Comparison of ENCODE assay signal across 1 cellular context in genomic region chr17:19317359-19318095, GRCh38.
TF ChIP-seq lines count a peak whose summit lies in the region.

No MANE protein-coding gene starts in this region.

TF ChIP-seq in HepG2, 621 proteins besides CTCF, POLR2A, EP300 and RAD21 (continued from another document and continues in another):
- TF ChIP-seq CREB3 (CRISPR knock-in tag; IDR thresholded peaks at IDR 0.05) (no peak), GABPB1 (CRISPR knock-in tag; IDR thresholded peaks at IDR 0.05) (peak; percentile 71; the same call in 1 of the 2 replicates), SP4 (CRISPR knock-in tag; IDR thresholded peaks at IDR 0.05) (peak; percentile 80), MNT (IDR thresholded peaks at IDR 0.05) (no peak), EEA1 (CRISPR knock-in tag; IDR thresholded peaks at IDR 0.05; ENCODE audit: borderline replicate concordance) (no peak), ZNF34 (CRISPR knock-in tag; IDR thresholded peaks at IDR 0.05; ENCODE audit: borderline replicate concordance) (no peak), SMAD9 (CRISPR knock-in tag; IDR thresholded peaks at IDR 0.05) (no peak), ZNF574 (CRISPR knock-in tag; IDR thresholded peaks at IDR 0.05) (peak; percentile 80), LCORL (IDR thresholded peaks at IDR 0.05) (no peak), LCORL (CRISPR knock-in tag; IDR thresholded peaks at IDR 0.05) (peak; percentile 78), ZNF710 (CRISPR knock-in tag; IDR thresholded peaks at IDR 0.05; ENCODE audit: borderline replicate concordance) (peak; percentile 31; the same call in 1 of the 2 replicates), KMT2A (CRISPR knock-in tag; IDR thresholded peaks at IDR 0.05) (0 out of 2 replicates have a peak, but pooled peaks have one; percentile 26), ZNF362 (CRISPR knock-in tag; IDR thresholded peaks at IDR 0.05; ENCODE audit: borderline replicate concordance) (no peak), ARID4A (CRISPR knock-in tag; IDR thresholded peaks at IDR 0.05; ENCODE audit: borderline replicate concordance) (peak; percentile 65; the same call in 1 of the 2 replicates), FOXP1 (IDR thresholded peaks at IDR 0.05) (no peak), FOXP1 (CRISPR knock-in tag; IDR thresholded peaks at IDR 0.05) (peak; percentile 58), KMT2B (CRISPR knock-in tag; IDR thresholded peaks at IDR 0.05) (no peak), ZNF558 (CRISPR knock-in tag; IDR thresholded peaks at IDR 0.05; ENCODE audit: borderline replicate concordance) (no peak), ARNT (IDR thresholded peaks at IDR 0.05) (no peak), ZNF549 (CRISPR knock-in tag; IDR thresholded peaks at IDR 0.05) (no peak), HNF4A (CRISPR knock-in tag; IDR thresholded peaks at IDR 0.05) (peak; percentile 52), NPAS2 (CRISPR knock-in tag; IDR thresholded peaks at IDR 0.05; ENCODE audit: borderline replicate concordance) (no peak), ZNF605 (CRISPR knock-in tag; IDR thresholded peaks at IDR 0.05) (peak; percentile 73; the same call in 1 of the 2 replicates), XRCC5 (optimal IDR thresholded peaks at IDR 0.05; ENCODE audit: low read length) (peak; percentile 91), ZMYM4 (CRISPR knock-in tag; IDR thresholded peaks at IDR 0.05) (peak; percentile 67), ZNF225 (CRISPR knock-in tag; IDR thresholded peaks at IDR 0.05) (no peak), STAG1 (CRISPR knock-in tag; IDR thresholded peaks at IDR 0.05) (peak; percentile 81), KLF12 (CRISPR knock-in tag; IDR thresholded peaks at IDR 0.05; ENCODE audit: borderline replicate concordance) (no peak), ZNF781 (CRISPR knock-in tag; IDR thresholded peaks at IDR 0.05; ENCODE audit: borderline replicate concordance, not compliant biosample characterization) (no peak), ZNF609 (CRISPR knock-in tag; IDR thresholded peaks at IDR 0.05; ENCODE audit: borderline replicate concordance) (0 out of 2 replicates have a peak, but pooled peaks have one; percentile 17), FOXP4 (CRISPR knock-in tag; IDR thresholded peaks at IDR 0.05) (peak; percentile 42; the same call in 1 of the 2 replicates), MTA3 (CRISPR knock-in tag; IDR thresholded peaks at IDR 0.05) (no peak), SMC3 (IDR thresholded peaks at IDR 0.05; ENCODE audit: low read length) (peak; percentile 30), ZSCAN20 (CRISPR knock-in tag; IDR thresholded peaks at IDR 0.05; ENCODE audit: borderline replicate concordance) (no peak), PHF21A (CRISPR knock-in tag; IDR thresholded peaks at IDR 0.05) (peak; percentile 68), TAF1 (CRISPR knock-in tag; IDR thresholded peaks at IDR 0.05) (peak; percentile 39; the same call in 1 of the 2 replicates), ETS1 (CRISPR knock-in tag; IDR thresholded peaks at IDR 0.05) (no peak)
